In genomic region chr18:50973367-50974126, GRCh38 we compare ENCODE assay signal across 15 cellular contexts. TPM values are rescaled to one million over a fixed set of nuclear protein-coding genes. Genes with fewer than 3 reads are reported as not detected.
DNase-seq lines count a peak whose midpoint lies in the region; TF ChIP-seq lines count a peak whose summit lies in the region.
"Had no signal": no experiment of that assay in that cellular context is flagged by ENCODE, and none has a peak within 500 bp of the region (broad histone marks: within the 10 kb centered on the region; RNA-seq: fewer than 3 reads in every experiment).

No MANE protein-coding gene starts in this region.

- H3K4me3 Mint-ChIP-seq in activated naive CD8-positive, alpha-beta T cell = no peak overlapping the region
- H3K4me3 Mint-ChIP-seq in activated naive CD8-positive, alpha-beta T cell treated with anti-CD3 and anti-CD28 coated beads for 36 hours = no peak overlapping the region
- H3K4me3 Mint-ChIP-seq in stimulated activated naive CD8-positive, alpha-beta T cell treated with anti-CD3 and anti-CD28 coated beads, Interleukin-15, Interleukin-2, amounts not matched to agents 100 ng/mL and 50 ng/mL, for 24 hours = no peak overlapping the region
- H3K4me3 Mint-ChIP-seq in mesothelial cell of epicardium = no peak overlapping the region
- H3K4me3 Mint-ChIP-seq: dendritic cell treated with granulocyte-macrophage colony-stimulating factor and Interleukin-4, amounts not matched to agents 40 ng/mL and 50 ng/mL, for 4 days had no signal

- H3K9me3 Mint-ChIP-seq in activated naive CD8-positive, alpha-beta T cell (ENCODE audit: low read depth) = no peaks in the 10 kb centered on the region
- H3K9me3 Mint-ChIP-seq in activated naive CD8-positive, alpha-beta T cell treated with anti-CD3 and anti-CD28 coated beads for 36 hours = peaks cover 1% of the 10 kb centered on the region
- H3K9me3 Mint-ChIP-seq in stimulated activated naive CD8-positive, alpha-beta T cell treated with anti-CD3 and anti-CD28 coated beads, Interleukin-15, Interleukin-2, amounts not matched to agents 100 ng/mL and 50 ng/mL, for 24 hours = peaks cover 4% of the 10 kb centered on the region
- peaks cover 27% of the 10 kb centered on the region for H3K9me3 Mint-ChIP-seq in mesothelial cell of epicardium

- H3K27me3 Mint-ChIP-seq in activated naive CD8-positive, alpha-beta T cell = no peaks in the 10 kb centered on the region
- H3K27me3 Mint-ChIP-seq in activated naive CD8-positive, alpha-beta T cell treated with anti-CD3 and anti-CD28 coated beads for 36 hours = no peaks in the 10 kb centered on the region
- H3K27me3 Mint-ChIP-seq in stimulated activated naive CD8-positive, alpha-beta T cell treated with anti-CD3 and anti-CD28 coated beads, Interleukin-15, Interleukin-2, amounts not matched to agents 100 ng/mL and 50 ng/mL, for 24 hours = no peaks in the 10 kb centered on the region
- no peaks in the 10 kb centered on the region for H3K27me3 Mint-ChIP-seq in mesothelial cell of epicardium (ENCODE audit: low read depth)
- H3K27me3 Mint-ChIP-seq: dendritic cell treated with granulocyte-macrophage colony-stimulating factor and Interleukin-4, amounts not matched to agents 40 ng/mL and 50 ng/mL, for 4 days had no signal

- H3K36me3 Mint-ChIP-seq in activated naive CD8-positive, alpha-beta T cell = peaks cover 32% of the 10 kb centered on the region
- peaks cover 41% of the 10 kb centered on the region for H3K36me3 Mint-ChIP-seq in activated naive CD8-positive, alpha-beta T cell treated with anti-CD3 and anti-CD28 coated beads for 36 hours
- peaks cover 47% of the 10 kb centered on the region for H3K36me3 Mint-ChIP-seq in stimulated activated naive CD8-positive, alpha-beta T cell treated with anti-CD3 and anti-CD28 coated beads, Interleukin-15, Interleukin-2, amounts not matched to agents 100 ng/mL and 50 ng/mL, for 24 hours (ENCODE audit: low read depth)
- peaks cover 41% of the 10 kb centered on the region for H3K36me3 Mint-ChIP-seq in mesothelial cell of epicardium

- POLR2A ChIA-PET in RWPE1 (lab: Yijun Ruan, JAX; ENCODE audit: low non-redundant PET) = no interaction called here

- CTCF ChIA-PET in RWPE1 (lab: Yijun Ruan, JAX) = no interaction called here

- TF ChIP-seq CTCF in RWPE1 (conservative IDR thresholded peaks at IDR 0.05; ENCODE audit: low read depth) = no peak
- TF ChIP-seq CTCF in foreskin fibroblast (IDR thresholded peaks at IDR 0.05; ENCODE audit: low read depth, low read length) = no peak
- no peak for TF ChIP-seq CTCF in mesothelial cell of epicardium (IDR thresholded peaks at IDR 0.05; ENCODE audit: unreplicated experiment)

- peaks cover 35% of the 10 kb centered on the region for H3K4me1 Mint-ChIP-seq in activated naive CD8-positive, alpha-beta T cell (ENCODE audit: low read depth)
- peaks cover 19% of the 10 kb centered on the region for H3K4me1 Mint-ChIP-seq in activated naive CD8-positive, alpha-beta T cell treated with anti-CD3 and anti-CD28 coated beads for 36 hours
- peaks cover 25% of the 10 kb centered on the region for H3K4me1 Mint-ChIP-seq in stimulated activated naive CD8-positive, alpha-beta T cell treated with anti-CD3 and anti-CD28 coated beads, Interleukin-15, Interleukin-2, amounts not matched to agents 100 ng/mL and 50 ng/mL, for 24 hours (ENCODE audit: low read depth)
- H3K4me1 Mint-ChIP-seq in mesothelial cell of epicardium = peaks cover 16% of the 10 kb centered on the region

- no peak for DNase-seq in activated naive CD8-positive, alpha-beta T cell treated with anti-CD3 and anti-CD28 coated beads for 36 hours
- DNase-seq in RWPE1 (ENCODE audit: low spot score) = peak; percentile 49
- peak; percentile 72 to 84 for DNase-seq in foreskin fibroblast
- DNase-seq in T1000 (lab: John Stamatoyannopoulos, UW) = no peak
- DNase-seq in NCI-H1417 treated with DMSO at 0.1 percent for 48 hours (lab: John Stamatoyannopoulos, UW) = no peak
- no peak for DNase-seq in mesothelial cell of epicardium (ENCODE audit: low spot score in 2 of 2, unreplicated experiment in 2 of 2)
- DNase-seq: islet precursor cell; Kasumi-1; stimulated activated CD4-positive, alpha-beta T cell treated with anti-CD3 and anti-CD28 coated beads, Interleukin-12 subunit alpha, Interleukin-12 subunit beta, amount 100 ng/mL, for 4 hours; transverse colon had no signal

- H3K4me3 ChIP-seq in foreskin fibroblast (ENCODE audit: low read depth in 1 of 2, low read length in 2 of 2) = no peak overlapping the region
- H3K4me3 ChIP-seq: PC-9, transverse colon had no signal

- H3K27ac Mint-ChIP-seq in activated naive CD8-positive, alpha-beta T cell = peak overlapping the region; percentile 8
- no peak overlapping the region for H3K27ac Mint-ChIP-seq in activated naive CD8-positive, alpha-beta T cell treated with anti-CD3 and anti-CD28 coated beads for 36 hours
- peak overlapping the region; percentile 79 for H3K27ac Mint-ChIP-seq in stimulated activated naive CD8-positive, alpha-beta T cell treated with anti-CD3 and anti-CD28 coated beads, Interleukin-15, Interleukin-2, amounts not matched to agents 100 ng/mL and 50 ng/mL, for 24 hours
- no peak overlapping the region for H3K27ac Mint-ChIP-seq in mesothelial cell of epicardium
- H3K27ac Mint-ChIP-seq: dendritic cell treated with granulocyte-macrophage colony-stimulating factor and Interleukin-4, amounts not matched to agents 40 ng/mL and 50 ng/mL, for 4 days had no signal

- no peak overlapping the region for H3K27ac ChIP-seq in RWPE1
- H3K27ac ChIP-seq: C4-2B, PC-9, transverse colon had no signal

RNA-seq across cellular contexts. Expression of gene ELAC1, which starts 5.7 kb away (rescaled TPM):
- 10 to 100 TPM in 1 of 2 experiments, 1 to 10 TPM in 1; 8.0 to 11.2 TPM for total RNA-seq in activated naive CD8-positive, alpha-beta T cell treated with anti-CD3 and anti-CD28 coated beads for 36 hours
- 8.2 to 9.5 TPM (median 8.2 TPM) in 3 replicates for total RNA-seq in mesothelial cell of epicardium

RNA-seq across cellular contexts. Expression of gene SMAD4, which starts 56.5 kb away (rescaled TPM):
- 10 to 100 TPM; 57.2 to 59.5 TPM for total RNA-seq in activated naive CD8-positive, alpha-beta T cell treated with anti-CD3 and anti-CD28 coated beads for 36 hours
- 147 to 152 TPM (median 148 TPM) in 3 replicates for total RNA-seq in mesothelial cell of epicardium

Comparison
In these comparisons a context has a peak if more than half of its experiments do, and no peak if none do; other contexts are left out.
1. H3K27ac Mint-ChIP-seq: peak in activated naive CD8-positive, alpha-beta T cell (single experiment) and stimulated activated naive CD8-positive, alpha-beta T cell treated with anti-CD3 and anti-CD28 coated beads, Interleukin-15, Interleukin-2, amounts not matched to agents 100 ng/mL and 50 ng/mL, for 24 hours (single experiment); none in activated naive CD8-positive, alpha-beta T cell treated with anti-CD3 and anti-CD28 coated beads for 36 hours (single experiment) and mesothelial cell of epicardium (single experiment).
2. DNase-seq: peak in RWPE1 (single experiment) and foreskin fibroblast (2 of 2); none in activated naive CD8-positive, alpha-beta T cell treated with anti-CD3 and anti-CD28 coated beads for 36 hours (single experiment), T1000 (single experiment), NCI-H1417 treated with DMSO at 0.1 percent for 48 hours (single experiment) and mesothelial cell of epicardium (0 of 2).